17 cellular contexts compared by ENCODE assay signal in genomic region chr10:68684413-68684812, GRCh38. TPM values are rescaled to one million over a fixed set of nuclear protein-coding genes. Genes with fewer than 3 reads are reported as not detected.
DNase-seq lines count a peak whose midpoint lies in the region; ATAC-seq, FAIRE-seq and TF ChIP-seq lines count a peak whose summit lies in the region.
"Had no signal": no experiment of that assay in that cellular context is flagged by ENCODE, and none has a peak within 500 bp of the region (broad histone marks: within the 10 kb centered on the region; RNA-seq: fewer than 3 reads in every experiment).

No MANE protein-coding gene starts in this region.

- 34 to 64% (median 50%) methylated on average over 3 of the region's 3 CpGs for WGBS in small intestine, 3 donors

- peak overlapping the region in 1 of 2 donors; percentile 25 for H3K4me3 ChIP-seq in small intestine (ENCODE audit: low read depth in 1 of 2, low read length in 2 of 2)
- H3K4me3 ChIP-seq: ovary had no signal

- no peaks in the 10 kb centered on the region for H3K9me3 Mint-ChIP-seq in activated T-cell treated with anti-CD3 and anti-CD28 coated beads, Interleukin-2, amount 50 U/mL, for 72 hours
- H3K9me3 Mint-ChIP-seq: brain, endodermal cell, HFFc6 had no signal

- H3K4me1 ChIP-seq in small intestine (ENCODE audit: control insufficient read depth in 2 of 2, insufficient read depth in 1 of 2, low read depth in 1 of 2, low read length in 1 of 2), result no peaks in the 10 kb centered on the region

- FAIRE-seq in small intestine (lab: Jason Lieb, UNC) (no peak), GM12891 (lab: Jason Lieb, UNC) (no peak)

- no peak overlapping the region for H3K27ac ChIP-seq in small intestine (ENCODE audit: low read depth in 1 of 2, low read length in 1 of 2)
- H3K27ac ChIP-seq: ovary had no signal

- H3K27ac Mint-ChIP-seq in activated T-cell treated with anti-CD3 and anti-CD28 coated beads, Interleukin-2, amount 50 U/mL, for 72 hours, result peak overlapping the region; percentile 62
- H3K27ac Mint-ChIP-seq: endodermal cell, HFFc6 had no signal

- H3K27me3 Mint-ChIP-seq in activated T-cell treated with anti-CD3 and anti-CD28 coated beads, Interleukin-2, amount 50 U/mL, for 72 hours (ENCODE audit: low read depth), result no peaks in the 10 kb centered on the region
- H3K27me3 Mint-ChIP-seq: brain had no signal

- peak; percentile 36 to 89 for ATAC-seq in activated T-cell treated with anti-CD3 and anti-CD28 coated beads, Interleukin-2, amount 50 U/mL, for 72 hours (replicated peaks in 1 of 2)
- ATAC-seq in GM21515 (IDR thresholded peaks at IDR 0.05; ENCODE audit: unreplicated experiment), result peak; percentile 62
- no peak for ATAC-seq in HG03520 (IDR thresholded peaks at IDR 0.05; ENCODE audit: unreplicated experiment)
- no peak for ATAC-seq in GM19023 (IDR thresholded peaks at IDR 0.05; ENCODE audit: unreplicated experiment)

- peak overlapping the region; percentile 27 to 68 for H3K4me3 Mint-ChIP-seq in activated T-cell treated with anti-CD3 and anti-CD28 coated beads, Interleukin-2, amount 50 U/mL, for 72 hours
- H3K4me3 Mint-ChIP-seq: brain, endodermal cell, HFFc6 had no signal

- H3K36me3 Mint-ChIP-seq in activated T-cell treated with anti-CD3 and anti-CD28 coated beads, Interleukin-2, amount 50 U/mL, for 72 hours (ENCODE audit: insufficient read depth in 2 of 2), result no peaks in the 10 kb centered on the region

- TF ChIP-seq POLR2A in GM12891 (IDR thresholded peaks at IDR 0.05; ENCODE audit: low read depth, low read length), result no peak

- H3K36me3 ChIP-seq in small intestine (ENCODE audit: control insufficient read depth in 2 of 2, insufficient read depth in 2 of 2, low read length in 2 of 2), result peaks cover 0 to 2% of the 10 kb centered on the region in 2 donors
- H3K36me3 ChIP-seq: ovary had no signal

- no peaks in the 10 kb centered on the region for H3K27me3 ChIP-seq in small intestine (ENCODE audit: control insufficient read depth in 2 of 2, insufficient read depth in 2 of 2, low read length in 2 of 2)
- H3K27me3 ChIP-seq: ovary had no signal

- H3K9me3 ChIP-seq in small intestine (ENCODE audit: control insufficient read depth, low read depth), result no peaks in the 10 kb centered on the region
- H3K9me3 ChIP-seq: ovary had no signal

- peaks cover 7% of the 10 kb centered on the region for H3K4me1 Mint-ChIP-seq in activated T-cell treated with anti-CD3 and anti-CD28 coated beads, Interleukin-2, amount 50 U/mL, for 72 hours (ENCODE audit: low read depth)
- H3K4me1 Mint-ChIP-seq: brain, endodermal cell had no signal

- DNase-seq in activated T-cell treated with anti-CD3 and anti-CD28 coated beads, Interleukin-2, amount 50 U/mL, for 72 hours, result peak in 1 of 2 donors; percentile 22
- DNase-seq in activated T-cell treated with anti-CD3 and anti-CD28 coated beads, Interleukin-2, amount 50 U/mL, for 1 hour, result no peak
- peak; percentile 7 for DNase-seq in RPMI8226
- DNase-seq in small intestine, result peak; percentile 40
- DNase-seq in GM12891 (ENCODE audit: insufficient read length, low spot score), result no peak
- DNase-seq: ACHN, activated gamma-delta T cell, endodermal cell, foreskin fibroblast, HFFc6, NCI-H1092 treated with DMSO at 0.1 percent for 48 hours, NCI-H446, ovary had no signal

TF ChIP-seq in GM12891, 5 proteins besides CTCF, POLR2A, EP300 and RAD21:
- TF ChIP-seq SPI1 (IDR thresholded peaks at IDR 0.05; ENCODE audit: low read depth, low read length) (no peak), POU2F2 (IDR thresholded peaks at IDR 0.05; ENCODE audit: low read depth, low read length) (no peak), PAX5 (IDR thresholded peaks at IDR 0.05; ENCODE audit: insufficient read depth, low read length, severe bottlenecking) (no peak), TAF1 (IDR thresholded peaks at IDR 0.05; ENCODE audit: low read depth, low read length) (no peak), POLR2AphosphoS5 (IDR thresholded peaks at IDR 0.05; ENCODE audit: low read depth, low read length) (no peak)

RNA-seq across cellular contexts. Expression of gene CCAR1, which starts 36.6 kb away (rescaled TPM):
- 100 to 1,000 TPM; 111 to 121 TPM for total RNA-seq in activated T-cell treated with anti-CD3 and anti-CD28 coated beads, Interleukin-2, amount 50 U/mL, for 72 hours
- polyA plus RNA-seq in small intestine, result 10 to 100 TPM; 33.9 to 60.2 (median 49.2) TPM
- 36.1 TPM for polyA plus RNA-seq in GM12891 (2012; ENCODE audit: low read depth, missing spikeins)

Comparison
In these comparisons a context has a peak if more than half of its experiments do, and no peak if none do; other contexts are left out.
1. ATAC-seq: peak in activated T-cell treated with anti-CD3 and anti-CD28 coated beads, Interleukin-2, amount 50 U/mL, for 72 hours (2 of 2) and GM21515 (single experiment); none in HG03520 (single experiment) and GM19023 (single experiment).
2. DNase-seq: peak in RPMI8226 (single experiment) and small intestine (single experiment); none in activated T-cell treated with anti-CD3 and anti-CD28 coated beads, Interleukin-2, amount 50 U/mL, for 1 hour (single experiment) and GM12891 (single experiment).